13 cellular contexts compared by ENCODE assay signal in genomic region chr19:5950744-5951143, GRCh38. TPM values are rescaled to one million over a fixed set of nuclear protein-coding genes. Genes with fewer than 3 reads are reported as not detected.
DNase-seq lines count a peak whose midpoint lies in the region; ATAC-seq and TF ChIP-seq lines count a peak whose summit lies in the region.
"Had no signal": no experiment of that assay in that cellular context is flagged by ENCODE, and none has a peak within 500 bp of the region (broad histone marks: within the 10 kb centered on the region; RNA-seq: fewer than 3 reads in every experiment).

No MANE protein-coding gene starts in this region.

- DNase-seq in left ventricle myocardium inferior, result no peak
- no peak for DNase-seq in Right ventricle myocardium superior
- no peak for DNase-seq in activated T-helper 2 cell treated with anti-CD3 and anti-CD28 coated beads, Interferon-gamma antibody, Interleukin-2, Interleukin-4, amounts not matched to agents 10 μg/mL and 5 μg/mL and 100 μg/mL, durations not matched to agents 14 hours and 24 hours and 36 hours (ENCODE audit: low spot score)
- DNase-seq in left kidney (ENCODE audit: low read depth, low spot score), result peak; percentile 63
- no peak for DNase-seq in transverse colon
- DNase-seq in WERI-Rb-1, result no peak
- DNase-seq in adrenal gland, result no peak
- DNase-seq: body of pancreas, GF-D8, Kasumi-1, NCI-H2081 had no signal

- ATAC-seq in Right ventricle myocardium superior (ENCODE audit: poor library complexity), result no peak
- no peak for ATAC-seq in HG03469 (IDR thresholded peaks at IDR 0.05; ENCODE audit: unreplicated experiment)
- ATAC-seq: body of pancreas had no signal

- peak overlapping the region; percentile 84 for H3K27ac ChIP-seq in left ventricle myocardium inferior (replicated peaks)
- H3K27ac ChIP-seq in transverse colon, result peak overlapping the region; percentile 74 to 89 (median 81)
- no peak overlapping the region for H3K27ac ChIP-seq in WERI-Rb-1
- peak overlapping the region in 2 of 5 donors; percentile 86 to 87 for H3K27ac ChIP-seq in adrenal gland
- H3K27ac ChIP-seq: body of pancreas, epithelial cell of prostate had no signal

- peaks cover 66% of the 10 kb centered on the region for H3K4me1 Mint-ChIP-seq in activated T-helper 2 cell treated with anti-CD3 and anti-CD28 coated beads, Interferon-gamma antibody, Interleukin-2, Interleukin-4, amounts not matched to agents 10 μg/mL and 5 μg/mL and 100 μg/mL, durations not matched to agents 14 hours and 24 hours and 36 hours (ENCODE audit: low read depth)

- peaks cover 62% of the 10 kb centered on the region for H3K36me3 Mint-ChIP-seq in activated T-helper 2 cell treated with anti-CD3 and anti-CD28 coated beads, Interferon-gamma antibody, Interleukin-2, Interleukin-4, amounts not matched to agents 10 μg/mL and 5 μg/mL and 100 μg/mL, durations not matched to agents 14 hours and 24 hours and 36 hours (ENCODE audit: low read depth)

- H3K4me3 ChIP-seq in left ventricle myocardium inferior (peak overlapping the region; percentile 31), transverse colon (no peak overlapping the region), WERI-Rb-1 (ENCODE audit: low read depth, low read length) (no peak overlapping the region), adrenal gland (no peak overlapping the region)
- H3K4me3 ChIP-seq: body of pancreas had no signal

- in situ Hi-C loops in transverse colon (cut with MboI; ENCODE audit: low pct_ligation_motif_present in 1 of 4, low pct_unique_long_range_greater_than_20kb in 1 of 4, low sequenced_read_pairs in 3 of 4), result no loop called here

- no peaks in the 10 kb centered on the region for H3K36me3 ChIP-seq in left ventricle myocardium inferior
- no peaks in the 10 kb centered on the region for H3K36me3 ChIP-seq in transverse colon
- H3K36me3 ChIP-seq in WERI-Rb-1, result peaks cover 35% of the 10 kb centered on the region
- H3K36me3 ChIP-seq in adrenal gland (replicated peaks in 1 of 2), result peaks cover 0 to 6% of the 10 kb centered on the region in 2 donors

- peaks cover 95% of the 10 kb centered on the region for H3K4me1 ChIP-seq in left ventricle myocardium inferior
- H3K4me1 ChIP-seq in transverse colon, result peaks cover 73 to 94% (median 88%) of the 10 kb centered on the region in 4 donors
- peaks cover 33 to 97% of the 10 kb centered on the region in 2 donors for H3K4me1 ChIP-seq in adrenal gland (replicated peaks in 1 of 2)

- no peaks in the 10 kb centered on the region for H3K9me3 Mint-ChIP-seq in activated T-helper 2 cell treated with anti-CD3 and anti-CD28 coated beads, Interferon-gamma antibody, Interleukin-2, Interleukin-4, amounts not matched to agents 10 μg/mL and 5 μg/mL and 100 μg/mL, durations not matched to agents 14 hours and 24 hours and 36 hours

- 75 to 100% methylated on average over 3 of the region's 3 CpGs for WGBS in transverse colon (ENCODE audit: low coverage in 1 of 2), 2 donors
- WGBS in adrenal gland, 4 donors, result 60 to 78% (median 69%) methylated on average over 3 of the region's 3 CpGs

- TF ChIP-seq POLR2A in transverse colon (IDR thresholded peaks at IDR 0.05), result no peak
- no peak for TF ChIP-seq POLR2A in adrenal gland (IDR thresholded peaks at IDR 0.05)

- H3K9me3 ChIP-seq in left ventricle myocardium inferior (replicated peaks) (no peaks in the 10 kb centered on the region), transverse colon (no peaks in the 10 kb centered on the region), WERI-Rb-1 (ENCODE audit: severe bottlenecking) (no peaks in the 10 kb centered on the region), adrenal gland (replicated peaks in 1 of 3) (no peaks in the 10 kb centered on the region)
- H3K9me3 ChIP-seq: body of pancreas had no signal

- TF ChIP-seq CTCF in left ventricle myocardium inferior (IDR thresholded peaks at IDR 0.05; ENCODE audit: borderline replicate concordance), result no peak
- TF ChIP-seq CTCF in transverse colon (IDR thresholded peaks at IDR 0.05), result no peak
- TF ChIP-seq CTCF in WERI-Rb-1 (IDR thresholded peaks at IDR 0.05; ENCODE audit: low read depth, low read length), result no peak
- no peak for TF ChIP-seq CTCF in adrenal gland (IDR thresholded peaks at IDR 0.05)

- H3K27ac Mint-ChIP-seq in activated T-helper 2 cell treated with anti-CD3 and anti-CD28 coated beads, Interferon-gamma antibody, Interleukin-2, Interleukin-4, amounts not matched to agents 10 μg/mL and 5 μg/mL and 100 μg/mL, durations not matched to agents 14 hours and 24 hours and 36 hours, result peak overlapping the region; percentile 85

- H3K27me3 Mint-ChIP-seq in activated T-helper 2 cell treated with anti-CD3 and anti-CD28 coated beads, Interferon-gamma antibody, Interleukin-2, Interleukin-4, amounts not matched to agents 10 μg/mL and 5 μg/mL and 100 μg/mL, durations not matched to agents 14 hours and 24 hours and 36 hours (ENCODE audit: low read depth), result no peaks in the 10 kb centered on the region

- no peak for TF ChIP-seq EP300 in transverse colon (IDR thresholded peaks at IDR 0.05; ENCODE audit: low read depth)

- no peak overlapping the region for H3K4me3 Mint-ChIP-seq in activated T-helper 2 cell treated with anti-CD3 and anti-CD28 coated beads, Interferon-gamma antibody, Interleukin-2, Interleukin-4, amounts not matched to agents 10 μg/mL and 5 μg/mL and 100 μg/mL, durations not matched to agents 14 hours and 24 hours and 36 hours (ENCODE audit: low read depth)

- intact Hi-C loops in left ventricle myocardium inferior (cut with micrococcal nuclease) (no loop called here), Right ventricle myocardium superior (cut with DNase I) (no loop called here), transverse colon (cut with DNase I; ENCODE audit: low total_unique reads) (no loop called here), adrenal gland (cut with DNase I) (no loop called here)
- intact Hi-C loops in activated T-helper 2 cell treated with anti-CD3 and anti-CD28 coated beads, Interferon-gamma antibody, Interleukin-2, Interleukin-4, amounts not matched to agents 10 μg/mL and 5 μg/mL and 100 μg/mL, durations not matched to agents 14 hours and 24 hours and 36 hours (cut with micrococcal nuclease), result no loop called here

- H3K27me3 ChIP-seq in left ventricle myocardium inferior (ENCODE audit: low read depth) (no peaks in the 10 kb centered on the region), transverse colon (no peaks in the 10 kb centered on the region), WERI-Rb-1 (ENCODE audit: insufficient read depth, low read depth, severe bottlenecking) (no peaks in the 10 kb centered on the region), adrenal gland (no peaks in the 10 kb centered on the region)
- H3K27me3 ChIP-seq: body of pancreas had no signal

RNA-seq across cellular contexts. Expression of gene RANBP3, which starts 27.2 kb away (rescaled TPM):
- total RNA-seq in left ventricle myocardium inferior, result 54.8 TPM
- 57.4 TPM for total RNA-seq in Right ventricle myocardium superior
- 98.2 and 105 TPM in 2 replicates for total RNA-seq in activated T-helper 2 cell treated with anti-CD3 and anti-CD28 coated beads, Interferon-gamma antibody, Interleukin-2, Interleukin-4, amounts not matched to agents 10 μg/mL and 5 μg/mL and 100 μg/mL, durations not matched to agents 14 hours and 24 hours and 36 hours
- 100 to 1,000 TPM in 1 of 4 donors, 10 to 100 TPM in 3; 58.9 to 175 (median 65.0) TPM for total RNA-seq in transverse colon
- 100 to 1,000 TPM in 2 of 8 donors, 10 to 100 TPM in 6; 70.0 to 179 (median 90.0) TPM for total RNA-seq in adrenal gland
- 100 to 1,000 TPM in 1 of 3 donors, 10 to 100 TPM in 2; 60.9 to 118 (median 62.3) TPM for polyA plus RNA-seq in adrenal gland

RNA-seq across cellular contexts. Expression of gene CAPS, which starts 36.7 kb away (rescaled TPM):
- 6.1 TPM for total RNA-seq in left ventricle myocardium inferior
- 3.4 TPM for total RNA-seq in Right ventricle myocardium superior
- total RNA-seq in activated T-helper 2 cell treated with anti-CD3 and anti-CD28 coated beads, Interferon-gamma antibody, Interleukin-2, Interleukin-4, amounts not matched to agents 10 μg/mL and 5 μg/mL and 100 μg/mL, durations not matched to agents 14 hours and 24 hours and 36 hours, result 3.3 and 4.8 TPM in 2 replicates
- total RNA-seq in transverse colon, result 10 to 100 TPM; 24.6 to 57.3 (median 38.0) TPM
- 100 to 1,000 TPM in 1 of 8 donors, 10 to 100 TPM in 6, 1 to 10 TPM in 1; 8.8 to 146 (median 19.2) TPM for total RNA-seq in adrenal gland
- polyA plus RNA-seq in adrenal gland, result 100 to 1,000 TPM in 1 of 3 donors, 10 to 100 TPM in 1, 1 to 10 TPM in 1; 7.1 to 104 (median 75.9) TPM

RNA-seq across cellular contexts. Expression of gene VMAC, which starts 46.1 kb away (rescaled TPM):
- total RNA-seq in left ventricle myocardium inferior, result 2.5 TPM
- 2.1 TPM for total RNA-seq in Right ventricle myocardium superior
- 3.1 and 3.8 TPM in 2 replicates for total RNA-seq in activated T-helper 2 cell treated with anti-CD3 and anti-CD28 coated beads, Interferon-gamma antibody, Interleukin-2, Interleukin-4, amounts not matched to agents 10 μg/mL and 5 μg/mL and 100 μg/mL, durations not matched to agents 14 hours and 24 hours and 36 hours
- total RNA-seq in transverse colon, result 10 to 100 TPM in 2 of 4 donors, 1 to 10 TPM in 2; 8.9 to 59.5 (median 18.4) TPM
- total RNA-seq in adrenal gland, result 10 to 100 TPM in 3 of 8 donors, 1 to 10 TPM in 5; 5.0 to 14.4 (median 8.8) TPM
- polyA plus RNA-seq in adrenal gland, result 10 to 100 TPM in 1 of 3 donors, 1 to 10 TPM in 2; 3.5 to 15.6 (median 4.8) TPM

RNA-seq across cellular contexts. Expression of gene NDUFA11, which starts 47.2 kb away (rescaled TPM):
- total RNA-seq in left ventricle myocardium inferior (590 TPM), Right ventricle myocardium superior (606 TPM), transverse colon (100 to 1,000 TPM; 149 to 352 (median 235) TPM), adrenal gland (100 to 1,000 TPM; 288 to 842 (median 387) TPM)
- 230 and 246 TPM in 2 replicates for total RNA-seq in activated T-helper 2 cell treated with anti-CD3 and anti-CD28 coated beads, Interferon-gamma antibody, Interleukin-2, Interleukin-4, amounts not matched to agents 10 μg/mL and 5 μg/mL and 100 μg/mL, durations not matched to agents 14 hours and 24 hours and 36 hours
- polyA plus RNA-seq in adrenal gland, result 100 to 1,000 TPM; 300 to 856 (median 442) TPM
